ENCODE assay signal across 27 cellular contexts in genomic region chr15:67212655-67213054, GRCh38.
"Had no signal": no experiment of that assay in that cellular context is flagged by ENCODE, and none has a peak within 500 bp of the region (broad histone marks: within the 10 kb centered on the region; RNA-seq: fewer than 3 reads in every experiment).

No MANE protein-coding gene starts in this region.

- H3K4me3 Mint-ChIP-seq: immature natural killer cell; naive B cell; natural killer cell; nephron progenitor cell; neural progenitor cell; stimulated activated naive B cell treated with anti-CD40 and anti-IgM and Interleukin-4, amounts not matched to agents 10 μg/mL and 1 μg/mL and 100 μg/mL, for 72 hours had no signal

- DNase-seq: hypothalamus; immature natural killer cell; kidney; left colon; left lung; lower lobe of right lung; mammary epithelial cell; mesenchymal stem cell; naive B cell; natural killer cell; nephron progenitor cell; ovary; right lobe of liver; stimulated activated CD4-positive, alpha-beta T cell treated with anti-CD3 and anti-CD28 coated beads, Interleukin-12 subunit alpha, Interleukin-12 subunit beta, amount 100 ng/mL, for 4 hours; stimulated activated CD4-positive, alpha-beta T cell treated with anti-CD3 and anti-CD28 coated beads, Interleukin-15, amount 100 ng/mL, for 24 hours; stimulated activated CD4-positive, alpha-beta T cell treated with anti-CD3 and anti-CD28 coated beads, Interleukin-2, amount 100 ng/mL, for 24 hours; stimulated activated CD4-positive, alpha-beta T cell treated with anti-CD3 and anti-CD28 coated beads, Interleukin-4, amount 100 ng/mL, for 1 hour; stimulated activated naive B cell treated with anti-CD40 and anti-IgM and Interleukin-4, amounts not matched to agents 10 μg/mL and 1 μg/mL and 100 μg/mL, for 72 hours; stimulated activated naive CD8-positive, alpha-beta T cell treated with anti-CD3 and anti-CD28 coated beads, Interleukin-15, Interleukin-2, amounts not matched to agents 100 U/mL and 50 U/mL, for 24 hours; stomach; testis; thyroid gland; transverse colon; upper lobe of left lung had no signal

- H3K27me3 Mint-ChIP-seq: naive B cell; progenitor cell of endocrine pancreas; stimulated activated naive B cell treated with anti-CD40 and anti-IgM and Interleukin-4, amounts not matched to agents 10 μg/mL and 1 μg/mL and 100 μg/mL, for 72 hours had no signal

- ATAC-seq: left colon; left lung; lower lobe of right lung; natural killer cell; right lobe of liver; stimulated activated naive B cell treated with anti-CD40 and anti-IgM and Interleukin-4, amounts not matched to agents 10 μg/mL and 1 μg/mL and 100 μg/mL, for 72 hours; stimulated activated naive CD8-positive, alpha-beta T cell treated with anti-CD3 and anti-CD28 coated beads, Interleukin-15, Interleukin-2, amounts not matched to agents 100 U/mL and 50 U/mL, for 24 hours had no signal

- FAIRE-seq: islet of Langerhans, kidney had no signal

- H3K9me3 Mint-ChIP-seq: immature natural killer cell; naive B cell; natural killer cell; nephron progenitor cell; neural progenitor cell; stimulated activated naive B cell treated with anti-CD40 and anti-IgM and Interleukin-4, amounts not matched to agents 10 μg/mL and 1 μg/mL and 100 μg/mL, for 72 hours had no signal

- H3K27ac Mint-ChIP-seq: immature natural killer cell; naive B cell; natural killer cell; nephron progenitor cell; neural progenitor cell; progenitor cell of endocrine pancreas; stimulated activated naive B cell treated with anti-CD40 and anti-IgM and Interleukin-4, amounts not matched to agents 10 μg/mL and 1 μg/mL and 100 μg/mL, for 72 hours had no signal

- H3K4me1 Mint-ChIP-seq: immature natural killer cell, nephron progenitor cell, neural progenitor cell had no signal
